In the genomic region with DNA sequence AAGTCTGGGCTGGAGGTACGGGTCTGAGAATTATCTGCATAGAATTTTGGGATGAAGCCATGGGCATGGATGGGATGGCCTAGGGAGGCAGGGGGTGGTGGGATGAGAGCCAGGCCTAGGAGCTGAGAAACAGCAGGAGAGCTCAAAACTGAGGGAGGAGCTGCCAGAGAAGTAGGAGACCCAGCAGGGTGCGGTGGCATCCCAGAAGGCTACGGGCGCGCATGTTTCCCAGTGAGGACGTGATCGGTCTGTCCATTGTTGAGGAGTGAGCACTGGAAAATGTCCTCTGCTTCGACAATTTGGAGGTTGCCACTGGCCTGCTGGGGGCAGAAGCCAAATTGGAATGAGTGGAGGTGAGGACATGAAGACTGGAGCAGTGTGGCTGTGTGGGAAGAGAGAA, we compare ENCODE assay signal across 15 cellular contexts. TPM values are rescaled to one million over a fixed set of nuclear protein-coding genes. Genes with fewer than 3 reads are reported as not detected.
A peak's percentile ranks its signal among the peaks of the same experiment; 100 is the strongest.
DNase-seq lines count a peak whose midpoint lies in the region; ATAC-seq and TF ChIP-seq lines count a peak whose summit lies in the region.
"Had no signal": no experiment of that assay in that cellular context is flagged by ENCODE, and none has a peak within 500 bp of the region (broad histone marks: within the 10 kb centered on the region; RNA-seq: fewer than 3 reads in every experiment).

No MANE protein-coding gene starts in this region.

- H3K4me1 ChIP-seq in upper lobe of right lung (peaks cover 33% of the 10 kb centered on the region), esophagus squamous epithelium (peaks cover 6 to 81% (median 12%) of the 10 kb centered on the region in 3 donors)

- H3K36me3 ChIP-seq in upper lobe of right lung (peaks cover 21% of the 10 kb centered on the region), esophagus squamous epithelium (peaks cover 0 to 71% (median 1%) of the 10 kb centered on the region in 3 donors)

- H3K27me3 ChIP-seq in upper lobe of right lung (no peaks in the 10 kb centered on the region), esophagus squamous epithelium (no peaks in the 10 kb centered on the region)
- H3K27me3 ChIP-seq: gastroesophageal sphincter, neutrophil had no signal

- ATAC-seq in upper lobe of right lung: no peak
- ATAC-seq: gastroesophageal sphincter, Right ventricle myocardium inferior had no signal

- peaks cover 56% of the 10 kb centered on the region for H3K4me1 Mint-ChIP-seq in T-helper 1 cell treated with Interleukin-12 subunit alpha and Interleukin-12 subunit beta and Interleukin-4 antibody, amounts not matched to agents 30 μg/mL and 1 μg/mL, for 36 hours (ENCODE audit: low read depth)
- H3K4me1 Mint-ChIP-seq in brain: peaks cover 81% of the 10 kb centered on the region
- H3K4me1 Mint-ChIP-seq in neural crest cell: peaks cover 43% of the 10 kb centered on the region
- H3K4me1 Mint-ChIP-seq in osteocyte (ENCODE audit: unreplicated experiment): peaks cover 7% of the 10 kb centered on the region

- 89 to 94% methylated on average over 8 of the region's 8 CpGs for WGBS in esophagus squamous epithelium, 2 donors

- no peak for TF ChIP-seq POLR2A in esophagus squamous epithelium (IDR thresholded peaks at IDR 0.05)

- intact Hi-C loops in upper lobe of right lung (cut with DNase I): loop anchor here (10.0 kb wide), 1 partner anchor 341 kb away; no protein-coding TSS in a partner anchor
- intact Hi-C loops in esophagus squamous epithelium (cut with DNase I): loop anchor here (10.0 kb wide), 1 partner anchor 191 kb away; no protein-coding TSS in a partner anchor

- H3K27me3 Mint-ChIP-seq in T-helper 1 cell treated with Interleukin-12 subunit alpha and Interleukin-12 subunit beta and Interleukin-4 antibody, amounts not matched to agents 30 μg/mL and 1 μg/mL, for 36 hours (ENCODE audit: low read depth): no peaks in the 10 kb centered on the region
- H3K27me3 Mint-ChIP-seq in brain (no peaks in the 10 kb centered on the region), neural crest cell (ENCODE audit: low read depth) (no peaks in the 10 kb centered on the region), osteocyte (ENCODE audit: unreplicated experiment) (no peaks in the 10 kb centered on the region)
- H3K27me3 Mint-ChIP-seq: central memory CD8-positive, alpha-beta T cell had no signal

- peak overlapping the region; percentile 6 for H3K4me3 Mint-ChIP-seq in T-helper 1 cell treated with Interleukin-12 subunit alpha and Interleukin-12 subunit beta and Interleukin-4 antibody, amounts not matched to agents 30 μg/mL and 1 μg/mL, for 36 hours
- peak overlapping the region in 1 of 5 experiments; percentile 60 for H3K4me3 Mint-ChIP-seq in brain
- H3K4me3 Mint-ChIP-seq in neural crest cell: no peak overlapping the region
- H3K4me3 Mint-ChIP-seq in osteocyte (ENCODE audit: unreplicated experiment): no peak overlapping the region
- H3K4me3 Mint-ChIP-seq: central memory CD8-positive, alpha-beta T cell had no signal

- no peak for TF ChIP-seq CTCF in brain (conservative IDR thresholded peaks at IDR 0.05)
- TF ChIP-seq CTCF in neural crest cell (conservative IDR thresholded peaks at IDR 0.05): no peak
- no peak for TF ChIP-seq CTCF in osteocyte (IDR thresholded peaks at IDR 0.05)
- TF ChIP-seq CTCF in upper lobe of right lung (IDR thresholded peaks at IDR 0.05): no peak
- no peak for TF ChIP-seq CTCF in esophagus squamous epithelium (IDR thresholded peaks at IDR 0.05)

- H3K4me3 ChIP-seq in upper lobe of right lung (no peak overlapping the region), esophagus squamous epithelium (no peak overlapping the region)
- H3K4me3 ChIP-seq: gastroesophageal sphincter, lung had no signal

- H3K36me3 Mint-ChIP-seq in T-helper 1 cell treated with Interleukin-12 subunit alpha and Interleukin-12 subunit beta and Interleukin-4 antibody, amounts not matched to agents 30 μg/mL and 1 μg/mL, for 36 hours (ENCODE audit: low read depth): peaks cover 38% of the 10 kb centered on the region
- peaks cover 41% of the 10 kb centered on the region for H3K36me3 Mint-ChIP-seq in brain
- peaks cover 4% of the 10 kb centered on the region for H3K36me3 Mint-ChIP-seq in neural crest cell (ENCODE audit: low read depth)
- peaks cover 12% of the 10 kb centered on the region for H3K36me3 Mint-ChIP-seq in osteocyte (ENCODE audit: unreplicated experiment)

- H3K9me3 ChIP-seq in upper lobe of right lung (no peaks in the 10 kb centered on the region), esophagus squamous epithelium (no peaks in the 10 kb centered on the region)
- H3K9me3 ChIP-seq: gastroesophageal sphincter, neutrophil had no signal

- peak overlapping the region; percentile 5 for H3K27ac Mint-ChIP-seq in T-helper 1 cell treated with Interleukin-12 subunit alpha and Interleukin-12 subunit beta and Interleukin-4 antibody, amounts not matched to agents 30 μg/mL and 1 μg/mL, for 36 hours
- H3K27ac Mint-ChIP-seq in brain: peak overlapping the region; percentile 1 to 97 (median 94)
- H3K27ac Mint-ChIP-seq in neural crest cell (ENCODE audit: unreplicated experiment): peak overlapping the region; percentile 55
- no peak overlapping the region for H3K27ac Mint-ChIP-seq in osteocyte (ENCODE audit: unreplicated experiment)

- no peak overlapping the region for H3K27ac ChIP-seq in upper lobe of right lung
- H3K27ac ChIP-seq in esophagus squamous epithelium: no peak overlapping the region

- DNase-seq in T-helper 1 cell: no peak
- peak; percentile 33 for DNase-seq in NCI-H446 treated with DMSO at 0.1 percent for 48 hours (lab: John Stamatoyannopoulos, UW)
- no peak for DNase-seq in neural crest cell (ENCODE audit: low read depth, low spot score)
- no peak for DNase-seq in osteocyte (ENCODE audit: extremely low spot score, unreplicated experiment)
- no peak for DNase-seq in upper lobe of right lung
- no peak for DNase-seq in esophagus squamous epithelium (lab: John Stamatoyannopoulos, UW)
- DNase-seq: activated CD8-positive, alpha-beta memory T cell treated with anti-CD3 and anti-CD28 coated beads for 24 hours; NCI-H1417 had no signal

- no peaks in the 10 kb centered on the region for H3K9me3 Mint-ChIP-seq in T-helper 1 cell treated with Interleukin-12 subunit alpha and Interleukin-12 subunit beta and Interleukin-4 antibody, amounts not matched to agents 30 μg/mL and 1 μg/mL, for 36 hours
- no peaks in the 10 kb centered on the region for H3K9me3 Mint-ChIP-seq in brain
- no peaks in the 10 kb centered on the region for H3K9me3 Mint-ChIP-seq in neural crest cell
- H3K9me3 Mint-ChIP-seq in osteocyte (ENCODE audit: unreplicated experiment): no peaks in the 10 kb centered on the region
- H3K9me3 Mint-ChIP-seq: central memory CD8-positive, alpha-beta T cell had no signal

RNA-seq across cellular contexts. Expression of a gene that starts 14.5 kb away (rescaled TPM):
- polyA plus RNA-seq in brain (ENCODE audit: insufficient read depth, low read depth, low replicate concordance): 4.9 TPM
- total RNA-seq in neural crest cell (7.3 and 7.6 TPM in 2 replicates), osteocyte (1.5 and 3.2 TPM in 2 replicates), upper lobe of right lung (1.5 TPM), esophagus squamous epithelium (under 1 TPM; 0.40 to 0.95 (median 0.55) TPM)

RNA-seq across cellular contexts. Expression of a gene that starts 14.7 kb away (rescaled TPM):
- polyA plus RNA-seq in brain (ENCODE audit: insufficient read depth, low read depth, low replicate concordance): 203 TPM
- total RNA-seq in neural crest cell: 196 and 203 TPM in 2 replicates
- total RNA-seq in osteocyte: 167 and 168 TPM in 2 replicates
- 185 TPM for total RNA-seq in upper lobe of right lung
- 100 to 1,000 TPM; 104 to 167 (median 137) TPM for total RNA-seq in esophagus squamous epithelium
